Comparison of ENCODE assay signal across 1 cellular context in the genomic region with DNA sequence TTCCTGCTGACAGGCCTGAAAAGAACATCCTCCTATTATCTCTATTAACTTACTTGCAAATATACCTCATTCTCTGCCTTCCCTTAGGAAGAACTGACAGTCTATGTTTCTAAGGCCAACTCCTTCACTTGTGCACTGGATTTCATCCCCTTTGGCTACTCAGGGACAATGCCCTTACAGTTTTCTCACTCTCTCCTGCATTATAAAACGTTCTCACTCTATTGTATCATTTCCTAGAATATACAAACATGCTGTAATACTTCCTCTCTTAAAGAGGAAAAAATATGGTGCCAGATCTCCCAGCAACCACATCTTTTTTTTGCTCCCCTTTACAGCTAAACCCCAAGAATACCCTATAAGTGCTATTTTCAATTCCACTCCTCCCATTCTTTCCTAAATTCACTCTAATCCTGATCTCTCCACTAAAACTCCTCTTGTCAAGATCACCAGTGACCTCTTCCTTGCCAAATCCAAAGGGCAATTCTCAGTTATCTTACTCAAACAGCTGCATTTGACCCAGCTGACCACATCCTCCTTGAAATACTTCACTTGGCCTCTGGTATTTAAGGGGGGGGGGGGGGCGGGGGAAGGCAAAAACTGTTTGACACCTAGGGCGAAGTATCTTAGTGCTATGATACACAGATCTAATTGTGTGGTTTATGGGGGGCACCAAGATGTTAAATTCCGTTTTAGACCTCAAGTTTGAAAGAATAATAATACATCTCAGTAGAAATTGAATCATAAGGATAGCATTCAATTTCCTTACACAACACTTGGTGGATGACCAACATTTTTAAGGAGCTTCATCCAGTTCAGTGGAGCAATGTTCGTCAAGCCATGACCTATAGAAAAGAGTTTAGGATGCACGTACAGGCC.
TF ChIP-seq lines count a peak whose summit lies in the region.

No MANE protein-coding gene starts in this region.

TF ChIP-seq in K562, 482 proteins besides CTCF, POLR2A, EP300 and RAD21 (continued from another document and continues in another):
- TF ChIP-seq JUND (IDR thresholded peaks at IDR 0.05; ENCODE audit: borderline replicate concordance, low read depth, low read length): peak; percentile 57; the same call in 1 of the 2 replicates
- TF ChIP-seq JUND (tag; IDR thresholded peaks at IDR 0.05; ENCODE audit: borderline replicate concordance, low read depth, low read length): peak; percentile 29; the same call in 1 of the 3 replicates
- no peak for TF ChIP-seq ZNF140 (CRISPR knock-in tag; IDR thresholded peaks at IDR 0.05)
- peak; percentile 92 for TF ChIP-seq SMARCA4 (IDR thresholded peaks at IDR 0.05)
- TF ChIP-seq TFAP4 (CRISPR knock-in tag; IDR thresholded peaks at IDR 0.05; ENCODE audit: borderline replicate concordance): peak; percentile 83
- no peak for TF ChIP-seq KLF13 (tag; IDR thresholded peaks at IDR 0.05; ENCODE audit: borderline replicate concordance, low read depth)
- TF ChIP-seq MTA1 (IDR thresholded peaks at IDR 0.05; ENCODE audit: borderline replicate concordance): peak; percentile 76; the same call in 1 of the 2 replicates
- 0 out of 2 replicates have a peak, but pooled peaks have one; percentile 42 for TF ChIP-seq ARID3A (IDR thresholded peaks at IDR 0.05; ENCODE audit: borderline replicate concordance, low read depth, low read length)
- TF ChIP-seq NCOA6 (IDR thresholded peaks at IDR 0.05): no peak
- no peak for TF ChIP-seq ELF2 (CRISPR knock-in tag; IDR thresholded peaks at IDR 0.05)
- peak; percentile 74; the same call in 1 of the 2 replicates for TF ChIP-seq GATA2 (CRISPR knock-in tag; IDR thresholded peaks at IDR 0.05)
- no peak for TF ChIP-seq ZNF217 (CRISPR knock-in tag; IDR thresholded peaks at IDR 0.05)
- peak; percentile 92 for TF ChIP-seq CBFA2T3 (IDR thresholded peaks at IDR 0.05)
- peak; percentile 32 for TF ChIP-seq MEIS2 (IDR thresholded peaks at IDR 0.05; ENCODE audit: partially characterized antibody)
- TF ChIP-seq ZNF175 (CRISPR knock-in tag; IDR thresholded peaks at IDR 0.05; ENCODE audit: low read depth): 0 out of 2 replicates have a peak, but pooled peaks have one; percentile 14
- TF ChIP-seq ZNF830 (CRISPR knock-in tag; IDR thresholded peaks at IDR 0.05): no peak
- TF ChIP-seq, protein P1, sequence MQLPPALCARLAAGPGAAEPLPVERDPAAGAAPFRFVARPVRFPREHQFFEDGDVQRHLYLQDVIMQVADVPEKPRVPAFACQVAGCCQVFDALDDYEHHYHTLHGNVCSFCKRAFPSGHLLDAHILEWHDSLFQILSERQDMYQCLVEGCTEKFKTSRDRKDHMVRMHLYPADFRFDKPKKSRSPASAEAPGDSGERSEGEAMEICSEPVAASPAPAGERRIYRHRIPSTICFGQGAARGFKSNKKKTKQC (CRISPR knock-in tag; IDR thresholded peaks at IDR 0.05): no peak
- TF ChIP-seq SIRT6 (IDR thresholded peaks at IDR 0.05; ENCODE audit: low read depth, low read length): no peak
- TF ChIP-seq SPI1 (IDR thresholded peaks at IDR 0.05; ENCODE audit: borderline replicate concordance, low read depth, low read length): peak; percentile 31; the same call in 1 of the 2 replicates
- TF ChIP-seq RAD51 (IDR thresholded peaks at IDR 0.05; ENCODE audit: borderline replicate concordance, low read depth): no peak
- no peak for TF ChIP-seq ERF (CRISPR knock-in tag; IDR thresholded peaks at IDR 0.05)
- TF ChIP-seq GMEB1 (CRISPR knock-in tag; IDR thresholded peaks at IDR 0.05): no peak
- TF ChIP-seq, protein P2, sequence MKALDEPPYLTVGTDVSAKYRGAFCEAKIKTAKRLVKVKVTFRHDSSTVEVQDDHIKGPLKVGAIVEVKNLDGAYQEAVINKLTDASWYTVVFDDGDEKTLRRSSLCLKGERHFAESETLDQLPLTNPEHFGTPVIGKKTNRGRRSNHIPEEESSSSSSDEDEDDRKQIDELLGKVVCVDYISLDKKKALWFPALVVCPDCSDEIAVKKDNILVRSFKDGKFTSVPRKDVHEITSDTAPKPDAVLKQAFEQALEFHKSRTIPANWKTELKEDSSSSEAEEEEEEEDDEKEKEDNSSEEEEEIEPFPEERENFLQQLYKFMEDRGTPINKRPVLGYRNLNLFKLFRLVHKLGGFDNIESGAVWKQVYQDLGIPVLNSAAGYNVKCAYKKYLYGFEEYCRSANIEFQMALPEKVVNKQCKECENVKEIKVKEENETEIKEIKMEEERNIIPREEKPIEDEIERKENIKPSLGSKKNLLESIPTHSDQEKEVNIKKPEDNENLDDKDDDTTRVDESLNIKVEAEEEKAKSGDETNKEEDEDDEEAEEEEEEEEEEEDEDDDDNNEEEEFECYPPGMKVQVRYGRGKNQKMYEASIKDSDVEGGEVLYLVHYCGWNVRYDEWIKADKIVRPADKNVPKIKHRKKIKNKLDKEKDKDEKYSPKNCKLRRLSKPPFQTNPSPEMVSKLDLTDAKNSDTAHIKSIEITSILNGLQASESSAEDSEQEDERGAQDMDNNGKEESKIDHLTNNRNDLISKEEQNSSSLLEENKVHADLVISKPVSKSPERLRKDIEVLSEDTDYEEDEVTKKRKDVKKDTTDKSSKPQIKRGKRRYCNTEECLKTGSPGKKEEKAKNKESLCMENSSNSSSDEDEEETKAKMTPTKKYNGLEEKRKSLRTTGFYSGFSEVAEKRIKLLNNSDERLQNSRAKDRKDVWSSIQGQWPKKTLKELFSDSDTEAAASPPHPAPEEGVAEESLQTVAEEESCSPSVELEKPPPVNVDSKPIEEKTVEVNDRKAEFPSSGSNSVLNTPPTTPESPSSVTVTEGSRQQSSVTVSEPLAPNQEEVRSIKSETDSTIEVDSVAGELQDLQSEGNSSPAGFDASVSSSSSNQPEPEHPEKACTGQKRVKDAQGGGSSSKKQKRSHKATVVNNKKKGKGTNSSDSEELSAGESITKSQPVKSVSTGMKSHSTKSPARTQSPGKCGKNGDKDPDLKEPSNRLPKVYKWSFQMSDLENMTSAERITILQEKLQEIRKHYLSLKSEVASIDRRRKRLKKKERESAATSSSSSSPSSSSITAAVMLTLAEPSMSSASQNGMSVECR (CRISPR knock-in tag; IDR thresholded peaks at IDR 0.05): no peak
- TF ChIP-seq RNF219 (CRISPR knock-in tag; IDR thresholded peaks at IDR 0.05): no peak
- 0 out of 2 replicates have a peak, but pooled peaks have one; percentile 17 for TF ChIP-seq ADNP (tag; IDR thresholded peaks at IDR 0.05)
- TF ChIP-seq ZNF121 (CRISPR knock-in tag; conservative IDR thresholded peaks at IDR 0.05): no peak
- no peak for TF ChIP-seq DMBX1 (CRISPR knock-in tag; IDR thresholded peaks at IDR 0.05; ENCODE audit: borderline replicate concordance)
- no peak for TF ChIP-seq ZSCAN32 (CRISPR knock-in tag; IDR thresholded peaks at IDR 0.05)
- TF ChIP-seq SMARCC2 (IDR thresholded peaks at IDR 0.05; ENCODE audit: low read depth): peak; percentile 81
- TF ChIP-seq, protein P3, sequence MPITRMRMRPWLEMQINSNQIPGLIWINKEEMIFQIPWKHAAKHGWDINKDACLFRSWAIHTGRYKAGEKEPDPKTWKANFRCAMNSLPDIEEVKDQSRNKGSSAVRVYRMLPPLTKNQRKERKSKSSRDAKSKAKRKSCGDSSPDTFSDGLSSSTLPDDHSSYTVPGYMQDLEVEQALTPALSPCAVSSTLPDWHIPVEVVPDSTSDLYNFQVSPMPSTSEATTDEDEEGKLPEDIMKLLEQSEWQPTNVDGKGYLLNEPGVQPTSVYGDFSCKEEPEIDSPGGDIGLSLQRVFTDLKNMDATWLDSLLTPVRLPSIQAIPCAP (CRISPR knock-in tag; IDR thresholded peaks at IDR 0.05; ENCODE audit: borderline replicate concordance): no peak
- TF ChIP-seq SREBF2 (CRISPR knock-in tag; IDR thresholded peaks at IDR 0.05): 0 out of 2 replicates have a peak, but pooled peaks have one; percentile 22
- TF ChIP-seq POLR2AphosphoS2 (IDR thresholded peaks at IDR 0.05; ENCODE audit: low read length): no peak
- TF ChIP-seq ETV1 (tag; conservative IDR thresholded peaks at IDR 0.05; ENCODE audit: low read depth): peak; percentile 96
- no peak for TF ChIP-seq PTRF (tag; IDR thresholded peaks at IDR 0.05)
- TF ChIP-seq, protein P4, sequence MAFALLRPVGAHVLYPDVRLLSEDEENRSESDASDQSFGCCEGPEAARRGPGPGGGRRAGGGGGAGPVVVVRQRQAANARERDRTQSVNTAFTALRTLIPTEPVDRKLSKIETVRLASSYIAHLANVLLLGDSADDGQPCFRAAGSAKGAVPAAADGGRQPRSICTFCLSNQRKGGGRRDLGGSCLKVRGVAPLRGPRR (CRISPR knock-in tag; IDR thresholded peaks at IDR 0.05): no peak
- no peak for TF ChIP-seq MCM5 (IDR thresholded peaks at IDR 0.05; ENCODE audit: low read depth)
- TF ChIP-seq ATF7 (IDR thresholded peaks at IDR 0.05): peak; percentile 19; the same call in 1 of the 2 replicates
- TF ChIP-seq, protein P5, sequence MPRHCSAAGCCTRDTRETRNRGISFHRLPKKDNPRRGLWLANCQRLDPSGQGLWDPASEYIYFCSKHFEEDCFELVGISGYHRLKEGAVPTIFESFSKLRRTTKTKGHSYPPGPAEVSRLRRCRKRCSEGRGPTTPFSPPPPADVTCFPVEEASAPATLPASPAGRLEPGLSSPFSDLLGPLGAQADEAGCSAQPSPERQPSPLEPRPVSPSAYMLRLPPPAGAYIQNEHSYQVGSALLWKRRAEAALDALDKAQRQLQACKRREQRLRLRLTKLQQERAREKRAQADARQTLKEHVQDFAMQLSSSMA (CRISPR knock-in tag; IDR thresholded peaks at IDR 0.05): no peak
- TF ChIP-seq, protein P6, sequence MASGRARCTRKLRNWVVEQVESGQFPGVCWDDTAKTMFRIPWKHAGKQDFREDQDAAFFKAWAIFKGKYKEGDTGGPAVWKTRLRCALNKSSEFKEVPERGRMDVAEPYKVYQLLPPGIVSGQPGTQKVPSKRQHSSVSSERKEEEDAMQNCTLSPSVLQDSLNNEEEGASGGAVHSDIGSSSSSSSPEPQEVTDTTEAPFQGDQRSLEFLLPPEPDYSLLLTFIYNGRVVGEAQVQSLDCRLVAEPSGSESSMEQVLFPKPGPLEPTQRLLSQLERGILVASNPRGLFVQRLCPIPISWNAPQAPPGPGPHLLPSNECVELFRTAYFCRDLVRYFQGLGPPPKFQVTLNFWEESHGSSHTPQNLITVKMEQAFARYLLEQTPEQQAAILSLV (tag; IDR thresholded peaks at IDR 0.05): no peak
- peak; percentile 28; the same call in 1 of the 2 replicates for TF ChIP-seq RFX1 (IDR thresholded peaks at IDR 0.05)
- TF ChIP-seq MYNN (IDR thresholded peaks at IDR 0.05): peak; percentile 40; the same call in 1 of the 2 replicates
- TF ChIP-seq MYNN (CRISPR knock-in tag; IDR thresholded peaks at IDR 0.05): no peak
- no peak for TF ChIP-seq ZNF644 (tag; IDR thresholded peaks at IDR 0.05; ENCODE audit: low read depth)
- 0 out of 2 replicates have a peak, but pooled peaks have one; percentile 17 for TF ChIP-seq MYC (IDR thresholded peaks at IDR 0.05; ENCODE audit: low read depth, low read length)
- TF ChIP-seq MYC (CRISPR knock-in tag; IDR thresholded peaks at IDR 0.05; ENCODE audit: borderline replicate concordance, low read depth): no peak
